Comparison of ENCODE assay signal across 1 cellular context in the genomic region with DNA sequence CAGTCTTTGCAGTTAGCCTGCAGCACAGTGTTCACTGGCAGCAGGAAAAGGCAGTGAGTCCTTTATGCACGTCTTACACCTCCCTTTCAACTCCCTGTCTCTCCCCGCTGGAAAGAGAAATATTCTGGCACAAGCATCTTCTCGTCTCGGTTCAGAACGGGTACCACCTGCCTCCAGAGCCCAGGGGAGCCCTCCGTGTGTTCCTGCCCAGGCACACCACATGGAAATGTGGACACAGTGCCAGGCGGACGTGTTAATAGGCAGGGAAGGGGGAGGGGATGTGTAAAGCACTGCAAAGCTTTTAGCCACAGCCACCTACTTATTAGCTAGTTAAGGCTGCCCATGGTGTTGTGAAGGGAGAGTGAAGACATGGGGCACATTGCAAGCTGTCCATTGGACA.
TF ChIP-seq lines count a peak whose summit lies in the region.

No MANE protein-coding gene starts in this region.

TF ChIP-seq in HepG2, 621 proteins besides CTCF, POLR2A, EP300 and RAD21 (continued from another document):
- TF ChIP-seq, protein P1, sequence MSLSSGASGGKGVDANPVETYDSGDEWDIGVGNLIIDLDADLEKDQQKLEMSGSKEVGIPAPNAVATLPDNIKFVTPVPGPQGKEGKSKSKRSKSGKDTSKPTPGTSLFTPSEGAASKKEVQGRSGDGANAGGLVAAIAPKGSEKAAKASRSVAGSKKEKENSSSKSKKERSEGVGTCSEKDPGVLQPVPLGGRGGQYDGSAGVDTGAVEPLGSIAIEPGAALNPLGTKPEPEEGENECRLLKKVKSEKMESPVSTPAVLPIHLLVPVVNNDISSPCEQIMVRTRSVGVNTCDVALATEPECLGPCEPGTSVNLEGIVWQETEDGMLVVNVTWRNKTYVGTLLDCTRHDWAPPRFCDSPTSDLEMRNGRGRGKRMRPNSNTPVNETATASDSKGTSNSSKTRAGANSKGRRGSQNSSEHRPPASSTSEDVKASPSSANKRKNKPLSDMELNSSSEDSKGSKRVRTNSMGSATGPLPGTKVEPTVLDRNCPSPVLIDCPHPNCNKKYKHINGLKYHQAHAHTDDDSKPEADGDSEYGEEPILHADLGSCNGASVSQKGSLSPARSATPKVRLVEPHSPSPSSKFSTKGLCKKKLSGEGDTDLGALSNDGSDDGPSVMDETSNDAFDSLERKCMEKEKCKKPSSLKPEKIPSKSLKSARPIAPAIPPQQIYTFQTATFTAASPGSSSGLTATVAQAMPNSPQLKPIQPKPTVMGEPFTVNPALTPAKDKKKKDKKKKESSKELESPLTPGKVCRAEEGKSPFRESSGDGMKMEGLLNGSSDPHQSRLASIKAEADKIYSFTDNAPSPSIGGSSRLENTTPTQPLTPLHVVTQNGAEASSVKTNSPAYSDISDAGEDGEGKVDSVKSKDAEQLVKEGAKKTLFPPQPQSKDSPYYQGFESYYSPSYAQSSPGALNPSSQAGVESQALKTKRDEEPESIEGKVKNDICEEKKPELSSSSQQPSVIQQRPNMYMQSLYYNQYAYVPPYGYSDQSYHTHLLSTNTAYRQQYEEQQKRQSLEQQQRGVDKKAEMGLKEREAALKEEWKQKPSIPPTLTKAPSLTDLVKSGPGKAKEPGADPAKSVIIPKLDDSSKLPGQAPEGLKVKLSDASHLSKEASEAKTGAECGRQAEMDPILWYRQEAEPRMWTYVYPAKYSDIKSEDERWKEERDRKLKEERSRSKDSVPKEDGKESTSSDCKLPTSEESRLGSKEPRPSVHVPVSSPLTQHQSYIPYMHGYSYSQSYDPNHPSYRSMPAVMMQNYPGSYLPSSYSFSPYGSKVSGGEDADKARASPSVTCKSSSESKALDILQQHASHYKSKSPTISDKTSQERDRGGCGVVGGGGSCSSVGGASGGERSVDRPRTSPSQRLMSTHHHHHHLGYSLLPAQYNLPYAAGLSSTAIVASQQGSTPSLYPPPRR (CRISPR knock-in tag; IDR thresholded peaks at IDR 0.05; ENCODE audit: borderline replicate concordance), result no peak
